In genomic region chr18:2982452-2983172, GRCh38 we compare ENCODE assay signal across 10 cellular contexts. TPM values are rescaled to one million over a fixed set of nuclear protein-coding genes. Genes with fewer than 3 reads are reported as not detected.
DNase-seq lines count a peak whose midpoint lies in the region; ATAC-seq, FAIRE-seq and TF ChIP-seq lines count a peak whose summit lies in the region.
"Had no signal": no experiment of that assay in that cellular context is flagged by ENCODE, and none has a peak within 500 bp of the region (broad histone marks: within the 10 kb centered on the region; RNA-seq: fewer than 3 reads in every experiment).

No MANE protein-coding gene starts in this region.

- H2AFZ ChIP-seq in HepG2 (ENCODE audit: low read length), result no peak overlapping the region

- CTCF ChIA-PET in activated naive CD4-positive, alpha-beta T cell treated with anti-CD3 and anti-CD28 coated beads for 36 hours (lab: Charles Lee), result interaction anchor here (0.6 to 7.0 kb wide), 18 partner anchors 10 to 344 kb away, joined by 3 to 90 read pairs (median 4); no protein-coding TSS in a partner anchor
- CTCF ChIA-PET in HepG2 (lab: Yijun Ruan, JAX; ENCODE audit: low intra/inter-chr PET ratio, low total read pairs), result no interaction called here

- TF ChIP-seq CTCF in HepG2 (CRISPR knock-in tag; IDR thresholded peaks at IDR 0.05) (no peak), tibial nerve (IDR thresholded peaks at IDR 0.05) (no peak)

- peaks cover 87% of the 10 kb centered on the region for H4K20me1 ChIP-seq in HepG2 (ENCODE audit: insufficient read depth, low read length)

- intact Hi-C loops in activated naive CD4-positive, alpha-beta T cell treated with anti-CD3 and anti-CD28 coated beads for 36 hours (cut with micrococcal nuclease), result loop anchor here (5.0 to 10.0 kb wide), 4 partner anchors 410 to 648 kb away; partner anchors contain the start of genes METTL4, NDC80 and TGIF1
- intact Hi-C loops in HepG2 (cut with micrococcal nuclease; ENCODE audit: unreplicated experiment), result no loop called here

- TF ChIP-seq RAD21 in HepG2 (CRISPR knock-in tag; IDR thresholded peaks at IDR 0.05), result no peak

- H3K27ac Mint-ChIP-seq in activated naive CD4-positive, alpha-beta T cell treated with anti-CD3 and anti-CD28 coated beads for 36 hours, result peak overlapping the region; percentile 92
- H3K27ac Mint-ChIP-seq in activated T-cell treated with anti-CD3 and anti-CD28 coated beads, Interleukin-2, amount 50 U/mL, for 72 hours, result peak overlapping the region; percentile 89

- BruUV-seq in HepG2 (replicated peaks; lab: Mats Ljungman, UMichigan), result TSS peak; percentile 7

- H3K9ac ChIP-seq in HepG2 (ENCODE audit: insufficient read depth, low read depth, low read length), result no peak overlapping the region

- peaks cover 95% of the 10 kb centered on the region for H3K79me2 ChIP-seq in HepG2 (ENCODE audit: insufficient read depth, low read length)

- H3K36me3 Mint-ChIP-seq in activated naive CD4-positive, alpha-beta T cell treated with anti-CD3 and anti-CD28 coated beads for 36 hours (ENCODE audit: low read depth), result peaks cover 2% of the 10 kb centered on the region
- H3K36me3 Mint-ChIP-seq in activated T-cell treated with anti-CD3 and anti-CD28 coated beads, Interleukin-2, amount 50 U/mL, for 72 hours (ENCODE audit: insufficient read depth in 2 of 2), result peaks cover 7 to 9% of the 10 kb centered on the region in 2 donors

- peaks cover 82% of the 10 kb centered on the region for H3K4me1 Mint-ChIP-seq in activated naive CD4-positive, alpha-beta T cell treated with anti-CD3 and anti-CD28 coated beads for 36 hours (ENCODE audit: low read depth)
- peaks cover 85% of the 10 kb centered on the region for H3K4me1 Mint-ChIP-seq in activated T-cell treated with anti-CD3 and anti-CD28 coated beads, Interleukin-2, amount 50 U/mL, for 72 hours (ENCODE audit: low read depth)

- H3K27ac ChIP-seq in HepG2 (ENCODE audit: extremely low read length, insufficient read depth, low read length) (peak overlapping the region; percentile 9), tibial nerve (peak overlapping the region in 3 of 4 donors; percentile 78 to 86 (median 85))

- no peak for FAIRE-seq in HepG2 (lab: Jason Lieb, UNC)

- H3K9me3 Mint-ChIP-seq in activated naive CD4-positive, alpha-beta T cell treated with anti-CD3 and anti-CD28 coated beads for 36 hours, result no peaks in the 10 kb centered on the region
- H3K9me3 Mint-ChIP-seq in activated T-cell treated with anti-CD3 and anti-CD28 coated beads, Interleukin-2, amount 50 U/mL, for 72 hours, result no peaks in the 10 kb centered on the region

- H3K4me2 ChIP-seq in HepG2 (ENCODE audit: low read depth, low read length), result peak overlapping the region; percentile 48

- no peak overlapping the region for H3K4me3 ChIP-seq in HepG2 (replicated peaks in 1 of 3; ENCODE audit: insufficient read depth in 1 of 3, low read depth in 2 of 3, low read length in 3 of 3)
- H3K4me3 ChIP-seq in tibial nerve, result no peak overlapping the region
- H3K4me3 ChIP-seq: SJSA1 had no signal

- DNase-seq in activated naive CD4-positive, alpha-beta T cell treated with anti-CD3 and anti-CD28 coated beads for 36 hours, result peak; percentile 58
- DNase-seq in activated naive CD4-positive, alpha-beta T cell treated with anti-CD3 and anti-CD28 coated beads, Interleukin-2, amount 50 U/mL, for 16 hours, result no peak
- no peak for DNase-seq in activated T-cell treated with anti-CD3 and anti-CD28 coated beads, Interleukin-2, amount 50 U/mL, for 72 hours
- peak; percentile 68 for DNase-seq in HepG2 (ENCODE audit: low spot score)
- no peak for DNase-seq in tibial nerve (ENCODE audit: low spot score in 2 of 2)
- DNase-seq in SW 1271 (lab: John Stamatoyannopoulos, UW), result no peak
- DNase-seq in NCI-H446 (lab: John Stamatoyannopoulos, UW), result no peak
- DNase-seq: AML-193 had no signal

- TF ChIP-seq EP300 in HepG2 (IDR thresholded peaks at IDR 0.05; ENCODE audit: low read depth in 2 of 2, low read length in 2 of 2) (no peak), HepG2 (CRISPR knock-in tag; IDR thresholded peaks at IDR 0.05; ENCODE audit: borderline replicate concordance) (no peak), tibial nerve (IDR thresholded peaks at IDR 0.05) (no peak)

- H3K4me3 Mint-ChIP-seq in activated naive CD4-positive, alpha-beta T cell treated with anti-CD3 and anti-CD28 coated beads for 36 hours, result peak overlapping the region; percentile 70
- H3K4me3 Mint-ChIP-seq in activated T-cell treated with anti-CD3 and anti-CD28 coated beads, Interleukin-2, amount 50 U/mL, for 72 hours, result peak overlapping the region; percentile 76 to 90

- no peaks in the 10 kb centered on the region for H3K27me3 Mint-ChIP-seq in activated naive CD4-positive, alpha-beta T cell treated with anti-CD3 and anti-CD28 coated beads for 36 hours (ENCODE audit: low read depth)
- H3K27me3 Mint-ChIP-seq in activated T-cell treated with anti-CD3 and anti-CD28 coated beads, Interleukin-2, amount 50 U/mL, for 72 hours (ENCODE audit: low read depth), result no peaks in the 10 kb centered on the region

- H3K36me3 ChIP-seq in HepG2 (replicated peaks in 1 of 2; ENCODE audit: control insufficient read depth in 1 of 2, insufficient read depth in 2 of 2, low read length in 2 of 2), result peaks cover 1 to 9% of the 10 kb centered on the region in 2 experiments; a peak in 1 of 5 replicates
- no peaks in the 10 kb centered on the region for H3K36me3 ChIP-seq in tibial nerve

- no peaks in the 10 kb centered on the region for H3K9me3 ChIP-seq in HepG2 (ENCODE audit: low read length)
- no peaks in the 10 kb centered on the region for H3K9me3 ChIP-seq in tibial nerve
- H3K9me3 ChIP-seq: SJSA1 had no signal

- in situ Hi-C loops in HepG2 (cut with HindIII; ENCODE audit: extremely low pct_ligation_motif_present, low pct_unique_long_range_greater_than_20kb), result no loop called here

- ATAC-seq in activated T-cell treated with anti-CD3 and anti-CD28 coated beads, Interleukin-2, amount 50 U/mL, for 72 hours (replicated peaks in 1 of 2), result peak; percentile 33 to 39
- peak; percentile 35 for ATAC-seq in HepG2
- no peak for ATAC-seq in HG02588 (IDR thresholded peaks at IDR 0.05; ENCODE audit: unreplicated experiment)

- H3K27me3 ChIP-seq in HepG2 (ENCODE audit: control insufficient read depth in 1 of 2, insufficient read depth in 2 of 2, low read length in 2 of 2) (no peaks in the 10 kb centered on the region), tibial nerve (no peaks in the 10 kb centered on the region)
- H3K27me3 ChIP-seq: SJSA1 had no signal

- H3K4me1 ChIP-seq in HepG2 (ENCODE audit: insufficient read depth, low read length), result peaks cover 100% of the 10 kb centered on the region
- peaks cover 0 to 77% (median 54%) of the 10 kb centered on the region in 4 donors for H3K4me1 ChIP-seq in tibial nerve

- POLR2A ChIA-PET in HepG2 (lab: Yijun Ruan, JAX), result interaction anchor here (0.9 to 1.6 kb wide), 6 partner anchors 9 to 274 kb away, joined by 3 to 6 read pairs (median 4); no protein-coding TSS in a partner anchor

- TF ChIP-seq POLR2A in HepG2 (IDR thresholded peaks at IDR 0.05; ENCODE audit: insufficient read depth in 1 of 2, low read depth in 2 of 2, low read length in 2 of 2) (no peak), tibial nerve (IDR thresholded peaks at IDR 0.05) (no peak)

- WGBS in HepG2 (ENCODE audit: low lambda C conversion rate), result 89% methylated on average over 1 of the region's 1 CpG
- 84 to 90% methylated on average over 1 of the region's 1 CpG for WGBS in tibial nerve, 2 donors

TF ChIP-seq in HepG2, 621 proteins besides CTCF, POLR2A, EP300 and RAD21 (continues in another document):
- TF ChIP-seq FOXA1 (IDR thresholded peaks at IDR 0.05) (no peak), FOXA1 (CRISPR knock-in tag; IDR thresholded peaks at IDR 0.05) (peak; percentile 53), HNF4A (CRISPR knock-in tag; IDR thresholded peaks at IDR 0.05) (0 out of 2 replicates have a peak, but pooled peaks have one; percentile 35), FOXA3 (CRISPR knock-in tag; IDR thresholded peaks at IDR 0.05) (peak; percentile 54; the same call in 1 of the 2 replicates), ATF4 (CRISPR knock-in tag; IDR thresholded peaks at IDR 0.05) (no peak)

RNA-seq across cellular contexts. Expression of gene LPIN2, which starts 30.3 kb away (rescaled TPM):
- 10 to 100 TPM; 62.4 to 65.7 TPM for total RNA-seq in activated naive CD4-positive, alpha-beta T cell treated with anti-CD3 and anti-CD28 coated beads for 36 hours
- 100 to 1,000 TPM; 101 to 106 TPM for total RNA-seq in activated T-cell treated with anti-CD3 and anti-CD28 coated beads, Interleukin-2, amount 50 U/mL, for 72 hours
- total RNA-seq in HepG2 (2016; rRNA removed; fragmentation: Illumina TruSeq; extraction: Trizol) (46.0 and 59.5 TPM in 2 replicates), tibial nerve (10 to 100 TPM; 22.7 to 29.3 (median 25.8) TPM)
- total RNA-seq in HepG2 (2016; cell fraction: cytosol; rRNA removed; fragmentation: Illumina TruSeq; extraction: Trizol; ENCODE audit: low read depth), result 12.8 and 14.6 TPM in 2 replicates
- 44.4 and 54.4 TPM in 2 replicates for total RNA-seq in HepG2 (2016; cell fraction: insoluble cytoplasmic fraction; rRNA removed; fragmentation: Illumina TruSeq; extraction: Trizol)
- total RNA-seq in HepG2 (2016; cell fraction: membrane; rRNA removed; fragmentation: Illumina TruSeq; extraction: Trizol), result 20.5 and 21.5 TPM in 2 replicates
- 50.5 and 53.1 TPM in 2 replicates for total RNA-seq in HepG2 (2016; cell fraction: nucleus; rRNA removed; fragmentation: Illumina TruSeq; extraction: Trizol)
- polyA plus RNA-seq in HepG2 (2011; rRNA removed), result 110 and 119 TPM in 2 replicates
- 76.4 and 101 TPM in 2 replicates for polyA plus RNA-seq in HepG2 (2011; cell fraction: cytosol; rRNA removed)
- polyA plus RNA-seq in HepG2 (2011; cell fraction: nucleus; rRNA removed), result 114 and 124 TPM in 2 replicates
- 53.5 and 68.4 TPM in 2 replicates for polyA plus RNA-seq in HepG2 (2012)
- 1.7 and 2.2 TPM in 2 replicates for polyA plus RNA-seq in HepG2 (2016; cell fraction: cytosol; fragmentation: Illumina TruSeq; extraction: Trizol; ENCODE audit: low read depth)
- polyA plus RNA-seq in HepG2 (2016; cell fraction: insoluble cytoplasmic fraction; fragmentation: Illumina TruSeq; extraction: Trizol; ENCODE audit: low read depth), result 32.7 and 38.7 TPM in 2 replicates
- 5.6 and 6.6 TPM in 2 replicates for polyA plus RNA-seq in HepG2 (2016; cell fraction: membrane; fragmentation: Illumina TruSeq; extraction: Trizol; ENCODE audit: low read depth)
- 51.6 and 53.6 TPM in 2 replicates for polyA plus RNA-seq in HepG2 (2016; cell fraction: nucleus; fragmentation: Illumina TruSeq; extraction: Trizol; ENCODE audit: insufficient read depth, low read depth)
- polyA minus RNA-seq in HepG2 (2011; rRNA and poly(A)+ RNA removed; ENCODE audit: low replicate concordance), result 31.2 and 149 TPM in 2 replicates
- polyA minus RNA-seq in HepG2 (2011; cell fraction: cytosol; rRNA and poly(A)+ RNA removed), result 95.1 and 103 TPM in 2 replicates
- polyA minus RNA-seq in HepG2 (2011; cell fraction: nucleus; rRNA and poly(A)+ RNA removed), result 171 and 204 TPM in 2 replicates

Comparison
In these comparisons a context has a peak if more than half of its experiments do, and no peak if none do; other contexts are left out.
1. DNase-seq: peak in activated naive CD4-positive, alpha-beta T cell treated with anti-CD3 and anti-CD28 coated beads for 36 hours (single experiment) and HepG2 (single experiment); none in activated naive CD4-positive, alpha-beta T cell treated with anti-CD3 and anti-CD28 coated beads, Interleukin-2, amount 50 U/mL, for 16 hours (single experiment), activated T-cell treated with anti-CD3 and anti-CD28 coated beads, Interleukin-2, amount 50 U/mL, for 72 hours (0 of 2), tibial nerve (0 of 2), SW 1271 (0 of 2) and NCI-H446 (0 of 2).